19 cellular contexts compared by ENCODE assay signal in genomic region chr9:134525070-134525815, GRCh38.
DNase-seq lines count a peak whose midpoint lies in the region; ATAC-seq and TF ChIP-seq lines count a peak whose summit lies in the region.
"Had no signal": no experiment of that assay in that cellular context is flagged by ENCODE, and none has a peak within 500 bp of the region (broad histone marks: within the 10 kb centered on the region; RNA-seq: fewer than 3 reads in every experiment).

No MANE protein-coding gene starts in this region.

- no peaks in the 10 kb centered on the region for H3K4me1 Mint-ChIP-seq in activated naive CD8-positive, alpha-beta T cell treated with anti-CD3 and anti-CD28 coated beads for 36 hours
- no peaks in the 10 kb centered on the region for H3K4me1 Mint-ChIP-seq in activated naive CD8-positive, alpha-beta T cell treated with anti-CD3 and anti-CD28 coated beads, Interleukin-2, amount 50 U/mL, for 24 hours
- H3K4me1 Mint-ChIP-seq in endodermal cell, result no peaks in the 10 kb centered on the region

- H3K27me3 ChIP-seq in endodermal cell (ENCODE audit: control insufficient read depth, insufficient read depth, low read length, poor library complexity, severe bottlenecking) (no peaks in the 10 kb centered on the region), neuronal stem cell (ENCODE audit: control insufficient read depth in 3 of 3, insufficient read depth in 3 of 3, low read depth in 1 of 3, low read length in 3 of 3) (no peaks in the 10 kb centered on the region), vagina (no peaks in the 10 kb centered on the region)
- H3K27me3 ChIP-seq: MG63 had no signal

- no peak overlapping the region for H3K23ac ChIP-seq in neuronal stem cell (ENCODE audit: low read depth, low read length, poor library complexity)

- no peaks in the 10 kb centered on the region for H3K27me3 Mint-ChIP-seq in activated naive CD8-positive, alpha-beta T cell treated with anti-CD3 and anti-CD28 coated beads for 36 hours
- H3K27me3 Mint-ChIP-seq in activated naive CD8-positive, alpha-beta T cell treated with anti-CD3 and anti-CD28 coated beads, Interleukin-2, amount 50 U/mL, for 24 hours, result peaks cover 5% of the 10 kb centered on the region
- H3K27me3 Mint-ChIP-seq in endodermal cell (ENCODE audit: insufficient read depth), result no peaks in the 10 kb centered on the region

- no peak overlapping the region for H3K4me3 Mint-ChIP-seq in activated naive CD8-positive, alpha-beta T cell treated with anti-CD3 and anti-CD28 coated beads for 36 hours
- no peak overlapping the region for H3K4me3 Mint-ChIP-seq in activated naive CD8-positive, alpha-beta T cell treated with anti-CD3 and anti-CD28 coated beads, Interleukin-2, amount 50 U/mL, for 24 hours
- no peak overlapping the region for H3K4me3 Mint-ChIP-seq in endodermal cell
- H3K4me3 Mint-ChIP-seq: CD8-positive, alpha-beta T cell; GM23338 had no signal

- H3K9ac ChIP-seq in endodermal cell (ENCODE audit: extremely low read depth, low read length, poor library complexity, severe bottlenecking) (no peak overlapping the region), neuronal stem cell (ENCODE audit: low read depth, low read length, poor library complexity) (no peak overlapping the region)

- H3K18ac ChIP-seq in neuronal stem cell (ENCODE audit: low read length), result peak overlapping the region; percentile 64

- H3K9me3 Mint-ChIP-seq in activated naive CD8-positive, alpha-beta T cell treated with anti-CD3 and anti-CD28 coated beads for 36 hours, result no peaks in the 10 kb centered on the region
- H3K9me3 Mint-ChIP-seq in activated naive CD8-positive, alpha-beta T cell treated with anti-CD3 and anti-CD28 coated beads, Interleukin-2, amount 50 U/mL, for 24 hours, result peaks cover 9% of the 10 kb centered on the region
- H3K9me3 Mint-ChIP-seq in endodermal cell, result peaks cover 15% of the 10 kb centered on the region

- H3K27ac Mint-ChIP-seq in activated naive CD8-positive, alpha-beta T cell treated with anti-CD3 and anti-CD28 coated beads for 36 hours, result peak overlapping the region; percentile 25
- H3K27ac Mint-ChIP-seq in activated naive CD8-positive, alpha-beta T cell treated with anti-CD3 and anti-CD28 coated beads, Interleukin-2, amount 50 U/mL, for 24 hours, result no peak overlapping the region
- peak overlapping the region; percentile 35 for H3K27ac Mint-ChIP-seq in endodermal cell
- H3K27ac Mint-ChIP-seq: CD8-positive, alpha-beta T cell; GM23338 had no signal

- intact Hi-C loops in vagina (cut with DNase I), result no loop called here

- no peak for DNase-seq in activated naive CD8-positive, alpha-beta T cell treated with anti-CD3 and anti-CD28 coated beads for 36 hours
- no peak for DNase-seq in activated naive CD8-positive, alpha-beta T cell treated with anti-CD3 and anti-CD28 coated beads, Interleukin-2, amount 50 U/mL, for 24 hours
- DNase-seq in endodermal cell (no peak), neuronal stem cell (ENCODE audit: low spot score) (no peak), vagina (ENCODE audit: extremely low spot score in 2 of 2) (no peak), NAMALWA (ENCODE audit: low spot score) (no peak)
- DNase-seq: CD8-positive, alpha-beta T cell; DND-41; GF-D8; NCI-H1105; NCI-H1694 treated with DMSO at 0.1 percent for 48 hours; NCI-H446 treated with DMSO at 0.1 percent for 48 hours; NCI-H82; SHP77 had no signal

- no peak overlapping the region for H2BK5ac ChIP-seq in neuronal stem cell (ENCODE audit: low read length)

- H3K79me1 ChIP-seq in neuronal stem cell (ENCODE audit: low read depth, low read length), result no peaks in the 10 kb centered on the region

- peaks cover 2% of the 10 kb centered on the region for H3K9me3 ChIP-seq in endodermal cell (ENCODE audit: control insufficient read depth, low read length)
- peaks cover 2 to 8% of the 10 kb centered on the region in 2 donors for H3K9me3 ChIP-seq in neuronal stem cell (replicated peaks in 1 of 2; ENCODE audit: control insufficient read depth in 2 of 2, insufficient read depth in 1 of 2, low read depth in 1 of 2, low read length in 2 of 2)
- no peaks in the 10 kb centered on the region for H3K9me3 ChIP-seq in vagina

- TF ChIP-seq CTCF in endodermal cell (conservative IDR thresholded peaks at IDR 0.05) (no peak), vagina (IDR thresholded peaks at IDR 0.05) (no peak)

- H3K36me3 ChIP-seq in endodermal cell (ENCODE audit: control insufficient read depth, insufficient read depth, low read length), result no peaks in the 10 kb centered on the region
- H3K36me3 ChIP-seq in neuronal stem cell (replicated peaks in 1 of 2; ENCODE audit: control insufficient read depth in 2 of 2, insufficient read depth in 2 of 2, low read length in 2 of 2), result no peaks in the 10 kb centered on the region
- no peaks in the 10 kb centered on the region for H3K36me3 ChIP-seq in vagina
- H3K36me3 ChIP-seq: MG63 had no signal

- peak overlapping the region; percentile 64 for H2BK15ac ChIP-seq in neuronal stem cell (ENCODE audit: low read length)

- no peak overlapping the region for H3K4me2 ChIP-seq in neuronal stem cell (ENCODE audit: insufficient read depth, low read length, poor library complexity, severe bottlenecking)
- H3K4me2 ChIP-seq: GM23338 had no signal

- H3K14ac ChIP-seq in neuronal stem cell (ENCODE audit: low read length), result no peak overlapping the region

- H2AK5ac ChIP-seq in neuronal stem cell (ENCODE audit: low read depth, low read length), result peak overlapping the region; percentile 44

- H3K27ac ChIP-seq in endodermal cell (ENCODE audit: low read depth, low read length), result no peak overlapping the region
- H3K27ac ChIP-seq in neuronal stem cell (replicated peaks; ENCODE audit: low read length), result no peak overlapping the region
- H3K27ac ChIP-seq in vagina, result peak overlapping the region; percentile 80

- ATAC-seq in activated naive CD8-positive, alpha-beta T cell treated with anti-CD3 and anti-CD28 coated beads, Interleukin-2, amount 50 U/mL, for 24 hours, result no peak
- ATAC-seq in HG02763 (IDR thresholded peaks at IDR 0.05; ENCODE audit: unreplicated experiment), result no peak
- ATAC-seq in GM18873 (IDR thresholded peaks at IDR 0.05; ENCODE audit: low FRiP score, unreplicated experiment), result no peak
- ATAC-seq: CD8-positive, alpha-beta T cell; GM23338; Panc1 had no signal

- H3K4me3 ChIP-seq in endodermal cell (ENCODE audit: low read length) (no peak overlapping the region), neuronal stem cell (ENCODE audit: low read length in 2 of 2) (no peak overlapping the region), vagina (no peak overlapping the region)
- H3K4me3 ChIP-seq: GM23338, MG63 had no signal

- H4K8ac ChIP-seq in neuronal stem cell (ENCODE audit: low read depth, low read length), result no peak overlapping the region

- H3K4me1 ChIP-seq in endodermal cell (ENCODE audit: control insufficient read depth, insufficient read depth, low read length) (no peaks in the 10 kb centered on the region), neuronal stem cell (ENCODE audit: control insufficient read depth in 2 of 2, insufficient read depth in 1 of 2, low read depth in 1 of 2, low read length in 2 of 2) (no peaks in the 10 kb centered on the region), vagina (peaks cover 6% of the 10 kb centered on the region)

- no peak overlapping the region for H2AFZ ChIP-seq in neuronal stem cell (ENCODE audit: low read length)

- no peak overlapping the region for H3K4ac ChIP-seq in neuronal stem cell (ENCODE audit: low read length)

- no peak overlapping the region for H2BK12ac ChIP-seq in neuronal stem cell (ENCODE audit: low read length)

- H3K36me3 Mint-ChIP-seq in activated naive CD8-positive, alpha-beta T cell treated with anti-CD3 and anti-CD28 coated beads for 36 hours, result no peaks in the 10 kb centered on the region
- no peaks in the 10 kb centered on the region for H3K36me3 Mint-ChIP-seq in activated naive CD8-positive, alpha-beta T cell treated with anti-CD3 and anti-CD28 coated beads, Interleukin-2, amount 50 U/mL, for 24 hours (ENCODE audit: low read depth)
- no peaks in the 10 kb centered on the region for H3K36me3 Mint-ChIP-seq in endodermal cell (ENCODE audit: low read depth)
- H3K36me3 Mint-ChIP-seq: CD8-positive, alpha-beta T cell had no signal

- H4K91ac ChIP-seq in neuronal stem cell (ENCODE audit: low read depth, low read length, poor library complexity), result no peak overlapping the region

- TF ChIP-seq POLR2A in vagina (IDR thresholded peaks at IDR 0.05), result no peak

- no peak overlapping the region for H2BK120ac ChIP-seq in neuronal stem cell (ENCODE audit: low read depth, low read length)

- 91 to 93% methylated on average over 13 to 26 of the region's 26 CpGs for WGBS in endodermal cell (ENCODE audit: insufficient coverage in 1 of 2, insufficient read length in 1 of 2), 2 experiments
- no CpG with 5 or more reads among the region's 26 CpGs for WGBS in neuronal stem cell (ENCODE audit: extremely low coverage in 2 of 2, insufficient read length in 2 of 2, insufficient replicate concordance in 1 of 2), 2 donors
